8 cellular contexts compared by ENCODE assay signal in the genomic region with DNA sequence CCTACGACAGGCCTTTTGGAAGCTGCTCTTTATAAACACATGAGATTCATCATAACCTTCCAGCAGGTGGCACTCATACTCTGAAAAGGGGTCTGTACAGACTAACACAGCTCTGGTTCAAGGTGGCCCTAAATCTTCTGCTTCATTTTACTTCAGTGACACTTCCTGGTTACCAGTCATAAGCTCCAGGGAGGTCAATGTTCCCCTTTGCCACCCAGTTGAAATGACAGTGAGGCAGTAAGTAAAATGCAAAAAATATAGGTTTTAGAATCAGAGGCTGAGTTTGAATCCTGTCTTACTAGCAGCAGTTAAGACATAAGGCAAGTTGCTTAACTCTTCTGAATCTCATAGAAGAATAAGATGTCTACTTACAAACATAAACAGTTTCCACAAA.
DNase-seq lines count a peak whose midpoint lies in the region; ATAC-seq and TF ChIP-seq lines count a peak whose summit lies in the region.

No MANE protein-coding gene starts in this region.

- H3K27ac Mint-ChIP-seq in activated naive CD8-positive, alpha-beta T cell treated with anti-CD3 and anti-CD28 coated beads for 36 hours = no peak overlapping the region

- H3K9me3 Mint-ChIP-seq in activated naive CD8-positive, alpha-beta T cell treated with anti-CD3 and anti-CD28 coated beads for 36 hours = no peaks in the 10 kb centered on the region

- no peaks in the 10 kb centered on the region for H3K27me3 Mint-ChIP-seq in activated naive CD8-positive, alpha-beta T cell treated with anti-CD3 and anti-CD28 coated beads for 36 hours

- 4 to 13% (median 6%) methylated on average over 1 of the region's 1 CpG for WGBS in psoas muscle, 3 donors

- no peaks in the 10 kb centered on the region for H3K36me3 ChIP-seq in HAP-1 (replicated peaks)
- H3K36me3 ChIP-seq in psoas muscle (ENCODE audit: insufficient read depth in 1 of 2, low read depth in 1 of 2) = no peaks in the 10 kb centered on the region

- no peak overlapping the region for H3K4me3 Mint-ChIP-seq in activated naive CD8-positive, alpha-beta T cell treated with anti-CD3 and anti-CD28 coated beads for 36 hours

- H3K27me3 ChIP-seq in HAP-1 (ENCODE audit: low read depth) (no peaks in the 10 kb centered on the region), psoas muscle (ENCODE audit: insufficient read depth in 3 of 3, low read length in 2 of 3) (no peaks in the 10 kb centered on the region)

- CTCF ChIA-PET in RWPE1 (lab: Yijun Ruan, JAX) = interaction anchor here (0.6 to 2.3 kb wide), 21 partner anchors 8 to 1057 kb away, joined by 3 to 7 read pairs (median 4); a partner anchor contains a TSS

- H3K27ac ChIP-seq in RWPE1 (no peak overlapping the region), psoas muscle (peak overlapping the region; percentile 41)

- POLR2A ChIA-PET in RWPE1 (lab: Yijun Ruan, JAX; ENCODE audit: low non-redundant PET) = interaction anchor here (1.0 kb wide), 1 partner anchor 192 kb away, joined by 3 read pairs; no protein-coding TSS in a partner anchor

- no peak overlapping the region for H3K4me3 ChIP-seq in HAP-1
- H3K4me3 ChIP-seq in LNCaP clone FGC (ENCODE audit: low read depth, low read length) = peak overlapping the region; percentile 42
- no peak overlapping the region for H3K4me3 ChIP-seq in psoas muscle

- H3K9me3 ChIP-seq in HAP-1 (no peaks in the 10 kb centered on the region), psoas muscle (no peaks in the 10 kb centered on the region)

- peaks cover 13% of the 10 kb centered on the region for H3K4me1 Mint-ChIP-seq in activated naive CD8-positive, alpha-beta T cell treated with anti-CD3 and anti-CD28 coated beads for 36 hours

- H3K4me1 ChIP-seq in HAP-1 (peaks cover 3% of the 10 kb centered on the region; the same call in 1 of the 2 replicates), psoas muscle (peaks cover 15% of the 10 kb centered on the region)

- intact Hi-C loops in head of caudate nucleus (cut with DNase I) = loop anchor here (5.0 to 10.0 kb wide), 3 partner anchors 132 to 275 kb away; a partner anchor contains a TSS
- intact Hi-C loops in psoas muscle (cut with DNase I) = loop anchor here (1.0 to 10.0 kb wide), 7 partner anchors 132 to 268 kb away; a partner anchor contains a TSS

- in situ Hi-C loops in HAP-1 (cut with MboI; ENCODE audit: low sequenced_read_pairs) = no loop called here

- ATAC-seq in psoas muscle = peak; percentile 94 to 99 (median 96)
- no peak for ATAC-seq in GM19328 (IDR thresholded peaks at IDR 0.05; ENCODE audit: unreplicated experiment)

- peak; percentile 64 for TF ChIP-seq CTCF in GM10266 (IDR thresholded peaks at IDR 0.05; ENCODE audit: control insufficient read depth, insufficient read depth, low read depth, missing control alignments)
- peak; percentile 71 for TF ChIP-seq CTCF in LNCaP clone FGC (IDR thresholded peaks at IDR 0.05; ENCODE audit: control insufficient read depth, extremely low read depth, insufficient read depth)
- peak; percentile 69 for TF ChIP-seq CTCF in RWPE1 (conservative IDR thresholded peaks at IDR 0.05; ENCODE audit: low read depth)
- TF ChIP-seq CTCF in psoas muscle (IDR thresholded peaks at IDR 0.05) = peak; percentile 81

- DNase-seq in GM10266 (ENCODE audit: extremely low spot score) = peak; percentile 63
- DNase-seq in HAP-1 (ENCODE audit: low spot score in 2 of 2) = peak; percentile 78 to 82
- DNase-seq in LNCaP clone FGC (ENCODE audit: low read depth) = peak; percentile 87
- peak; percentile 52 for DNase-seq in RWPE1 (ENCODE audit: low spot score)
- DNase-seq in activated naive CD8-positive, alpha-beta T cell treated with anti-CD3 and anti-CD28 coated beads for 36 hours = peak; percentile 53
- DNase-seq in head of caudate nucleus = peak in 31 of 42 donors; percentile 22 to 90 (median 71)
- DNase-seq in psoas muscle = no peak

- no peaks in the 10 kb centered on the region for H3K36me3 Mint-ChIP-seq in activated naive CD8-positive, alpha-beta T cell treated with anti-CD3 and anti-CD28 coated beads for 36 hours

Comparison
In these comparisons a context has a peak if more than half of its experiments do, and no peak if none do; other contexts are left out.
1. DNase-seq: peak in GM10266 (single experiment), HAP-1 (2 of 2), LNCaP clone FGC (single experiment), RWPE1 (single experiment), activated naive CD8-positive, alpha-beta T cell treated with anti-CD3 and anti-CD28 coated beads for 36 hours (single experiment) and head of caudate nucleus (31 of 42); none in psoas muscle (0 of 2).
2. Peak in every context shown above with its lines, with median percentiles within 50 percentile points of each other: CTCF ChIP-seq.